13 cellular contexts compared by ENCODE assay signal in the genomic region with DNA sequence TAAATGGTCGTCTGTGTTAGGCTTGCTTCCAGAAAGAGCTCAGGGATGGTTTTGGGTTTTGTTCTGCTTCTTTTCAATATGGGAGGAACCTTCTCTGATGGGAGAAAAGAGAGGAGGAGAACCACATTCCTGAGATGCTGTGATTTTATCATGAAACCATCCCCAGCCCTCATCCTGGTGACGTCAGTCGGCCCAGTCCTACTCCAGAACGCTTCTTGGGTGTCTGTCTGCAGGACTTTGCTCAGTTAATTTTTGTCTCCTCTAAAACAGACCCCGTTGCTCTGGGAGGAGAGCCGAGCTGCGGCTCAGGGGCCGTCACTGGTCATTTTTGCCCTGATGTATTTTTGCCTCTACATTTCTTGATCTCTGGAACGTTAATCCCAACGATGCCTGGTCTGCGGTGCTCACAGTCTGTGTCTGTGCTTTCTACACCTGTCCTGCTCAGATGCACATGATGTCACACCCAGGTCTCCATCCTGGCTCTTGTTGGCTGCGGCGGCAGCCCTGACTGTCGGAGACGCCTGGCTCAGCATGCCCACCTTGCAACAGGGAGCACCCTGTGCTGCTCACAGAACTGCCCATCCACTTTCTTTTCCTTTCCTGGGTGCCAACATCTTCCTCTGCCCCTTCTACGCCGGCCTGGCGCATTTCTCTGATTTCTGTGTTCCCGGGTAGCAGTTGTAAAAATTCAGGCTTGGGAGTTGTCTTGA.
A peak's percentile ranks its signal among the peaks of the same experiment; 100 is the strongest.
DNase-seq lines count a peak whose midpoint lies in the region; ATAC-seq, FAIRE-seq and TF ChIP-seq lines count a peak whose summit lies in the region.
"Had no signal": no experiment of that assay in that cellular context is flagged by ENCODE, and none has a peak within 500 bp of the region (broad histone marks: within the 10 kb centered on the region; RNA-seq: fewer than 3 reads in every experiment).

No MANE protein-coding gene starts in this region.

- peaks cover 46% of the 10 kb centered on the region for H3K79me2 ChIP-seq in GM23248 (ENCODE audit: insufficient read depth)

- H3K27ac ChIP-seq in GM23248 = peak overlapping the region; percentile 81
- H3K27ac ChIP-seq in ascending aorta = peak overlapping the region; percentile 89 to 95
- H3K27ac ChIP-seq in lower lobe of right lung = no peak overlapping the region
- H3K27ac ChIP-seq in stomach = peak overlapping the region in 4 of 5 donors; percentile 14 to 73 (median 43)
- H3K27ac ChIP-seq: foreskin keratinocyte had no signal

- H4K20me1 ChIP-seq in GM23248 (ENCODE audit: insufficient read depth) = no peaks in the 10 kb centered on the region

- no peaks in the 10 kb centered on the region for H3K9me2 ChIP-seq in GM23248 (ENCODE audit: insufficient read depth)

- peaks cover 6 to 26% (median 21%) of the 10 kb centered on the region in 4 donors for H3K4me1 Mint-ChIP-seq in naive thymus-derived CD8-positive, alpha-beta T cell
- H3K4me1 Mint-ChIP-seq: memory B cell had no signal

- peak overlapping the region; percentile 72 for H3K9ac ChIP-seq in GM23248

- intact Hi-C loops in ascending aorta (cut with DNase I) (loop anchor here (1.0 to 5.0 kb wide), 3 partner anchors 40 to 109 kb away; no protein-coding TSS in a partner anchor), lower lobe of right lung (cut with DNase I) (no loop called here), stomach (cut with DNase I; ENCODE audit: low total_unique reads) (no loop called here)

- TF ChIP-seq CTCF in ascending aorta (IDR thresholded peaks at IDR 0.05) (no peak), lower lobe of right lung (IDR thresholded peaks at IDR 0.05) (no peak), stomach (IDR thresholded peaks at IDR 0.05) (no peak)

- no peaks in the 10 kb centered on the region for H3K9me3 Mint-ChIP-seq in naive thymus-derived CD8-positive, alpha-beta T cell
- H3K9me3 Mint-ChIP-seq: memory B cell had no signal

- H3K4me3 ChIP-seq in GM23248 = no peak overlapping the region
- peak overlapping the region in 1 of 2 donors; percentile 56 for H3K4me3 ChIP-seq in ascending aorta
- H3K4me3 ChIP-seq in lower lobe of right lung = no peak overlapping the region
- no peak overlapping the region for H3K4me3 ChIP-seq in stomach

- H3K9me3 ChIP-seq in GM23248 (ENCODE audit: low read depth) (no peaks in the 10 kb centered on the region), ascending aorta (no peaks in the 10 kb centered on the region), lower lobe of right lung (no peaks in the 10 kb centered on the region), stomach (no peaks in the 10 kb centered on the region)

- H3K27ac Mint-ChIP-seq in naive thymus-derived CD8-positive, alpha-beta T cell = peak overlapping the region in 2 of 10 donors; percentile 49 to 56
- H3K27ac Mint-ChIP-seq: memory B cell had no signal

- H3F3A ChIP-seq in GM23248 (ENCODE audit: insufficient read depth) = peaks cover 10% of the 10 kb centered on the region; the same call in 1 of the 2 replicates

- H3K27me3 Mint-ChIP-seq in naive thymus-derived CD8-positive, alpha-beta T cell = no peaks in the 10 kb centered on the region
- H3K27me3 Mint-ChIP-seq: memory B cell had no signal

- peak overlapping the region; percentile 37 for H3K4me2 ChIP-seq in GM23248 (ENCODE audit: unreplicated experiment)

- DNase-seq in GM23248 (peak; percentile 49), ascending aorta (ENCODE audit: low spot score in 2 of 2) (no peak), lower lobe of right lung (peak; percentile 18), stomach (no peak), urothelium cell line (ENCODE audit: low spot score) (no peak), HEK293T (ENCODE audit: extremely low spot score) (no peak)
- DNase-seq in naive thymus-derived CD8-positive, alpha-beta T cell = no peak
- DNase-seq: activated CD8-positive, alpha-beta memory T cell treated with anti-CD3 and anti-CD28 coated beads, Interleukin-2, amount 50 U/mL, for 4 hours; DMS53; foreskin keratinocyte; NCI-H2029 had no signal

- no peak overlapping the region for H2AFZ ChIP-seq in GM23248

- peaks cover 0 to 21% (median 9%) of the 10 kb centered on the region in 3 donors for H3K36me3 Mint-ChIP-seq in naive thymus-derived CD8-positive, alpha-beta T cell

- 92 to 93% methylated on average over 19 of the region's 19 CpGs for WGBS in GM23248 (ENCODE audit: low coverage in 1 of 2, low lambda C conversion rate in 2 of 2, missing lambda C conversion rate in 2 of 2), 2 experiments
- 87 to 94% (median 88%) methylated on average over 18 to 19 of the region's 19 CpGs for WGBS in stomach, 5 donors

- TF ChIP-seq POLR2A in stomach (IDR thresholded peaks at IDR 0.05) = no peak

- POLR2A ChIA-PET in naive thymus-derived CD8-positive, alpha-beta T cell (lab: Charles Lee) = no interaction called here
- POLR2A ChIA-PET in HEK293T (lab: Yijun Ruan, JAX) = no interaction called here

- no peak for FAIRE-seq in urothelium cell line (lab: Jason Lieb, UNC)
- FAIRE-seq: bronchial epithelial cell had no signal

- H3K27me3 ChIP-seq in GM23248 (replicated peaks; ENCODE audit: insufficient read depth) (no peaks in the 10 kb centered on the region), ascending aorta (no peaks in the 10 kb centered on the region), lower lobe of right lung (ENCODE audit: low read depth) (no peaks in the 10 kb centered on the region), stomach (no peaks in the 10 kb centered on the region)
- H3K27me3 ChIP-seq: foreskin keratinocyte had no signal

- H3K4me1 ChIP-seq in GM23248 (ENCODE audit: insufficient read depth) (peaks cover 19% of the 10 kb centered on the region), ascending aorta (peaks cover 7 to 22% of the 10 kb centered on the region in 2 donors), lower lobe of right lung (peaks cover 10% of the 10 kb centered on the region), stomach (peaks cover 10 to 41% (median 23%) of the 10 kb centered on the region in 4 donors)
- H3K4me1 ChIP-seq: foreskin keratinocyte had no signal

- TF ChIP-seq EP300 in stomach (IDR thresholded peaks at IDR 0.05) = no peak

- ATAC-seq in lower lobe of right lung = no peak
- no peak for ATAC-seq in naive thymus-derived CD8-positive, alpha-beta T cell
- ATAC-seq: foreskin keratinocyte had no signal

- CTCF ChIA-PET in HEK293T (lab: Yijun Ruan, JAX) = interaction anchor here (0.5 kb wide), 1 partner anchor 129 kb away, joined by 5 read pairs; no protein-coding TSS in a partner anchor

- no peak overlapping the region for H3K4me3 Mint-ChIP-seq in naive thymus-derived CD8-positive, alpha-beta T cell
- H3K4me3 Mint-ChIP-seq: memory B cell had no signal

- H3K36me3 ChIP-seq in GM23248 (ENCODE audit: low read depth) (no peaks in the 10 kb centered on the region), ascending aorta (peaks cover 2 to 5% of the 10 kb centered on the region in 2 donors), lower lobe of right lung (peaks cover 11% of the 10 kb centered on the region), stomach (peaks cover 0 to 20% (median 16%) of the 10 kb centered on the region in 4 donors)

- in situ Hi-C loops in GM23248 (cut with MboI) = no loop called here

TF ChIP-seq in HEK293T, 16 proteins besides CTCF, POLR2A, EP300 and RAD21:
- TF ChIP-seq ZNF384 (IDR thresholded peaks at IDR 0.05) = no peak

Comparison
In these comparisons a context has a peak if more than half of its experiments do, and no peak if none do; other contexts are left out.
1. DNase-seq: peak in GM23248 (single experiment) and lower lobe of right lung (single experiment); none in ascending aorta (0 of 2), stomach (single experiment), urothelium cell line (single experiment), naive thymus-derived CD8-positive, alpha-beta T cell (0 of 10) and HEK293T (single experiment).